11 cellular contexts compared by ENCODE assay signal in genomic region chr20:21127201-21127981, GRCh38. TPM values are rescaled to one million over a fixed set of nuclear protein-coding genes. Genes with fewer than 3 reads are reported as not detected.
DNase-seq lines count a peak whose midpoint lies in the region; ATAC-seq and TF ChIP-seq lines count a peak whose summit lies in the region.
"Had no signal": no experiment of that assay in that cellular context is flagged by ENCODE, and none has a peak within 500 bp of the region (broad histone marks: within the 10 kb centered on the region; RNA-seq: fewer than 3 reads in every experiment).

No MANE protein-coding gene starts in this region.

- POLR2A ChIA-PET in RWPE1 (lab: Yijun Ruan, JAX; ENCODE audit: low non-redundant PET): no interaction called here

- TF ChIP-seq CTCF in HFFc6 (IDR thresholded peaks at IDR 0.05) (no peak), natural killer cell (IDR thresholded peaks at IDR 0.05) (no peak), RWPE1 (conservative IDR thresholded peaks at IDR 0.05; ENCODE audit: low read depth) (no peak)

- ATAC-seq in activated naive CD8-positive, alpha-beta T cell treated with anti-CD3 and anti-CD28 coated beads, Interleukin-2, amount 50 U/mL, for 24 hours: no peak
- no peak for ATAC-seq in natural killer cell
- no peak for ATAC-seq in GM18505 (IDR thresholded peaks at IDR 0.05; ENCODE audit: unreplicated experiment)

- H3K4me1 Mint-ChIP-seq in HFFc6 (ENCODE audit: low read depth) (peaks cover 23% of the 10 kb centered on the region), natural killer cell (peaks cover 17 to 27% of the 10 kb centered on the region in 2 donors)
- H3K4me1 Mint-ChIP-seq in activated naive CD8-positive, alpha-beta T cell treated with anti-CD3 and anti-CD28 coated beads, Interleukin-2, amount 50 U/mL, for 24 hours: peaks cover 18% of the 10 kb centered on the region

- peaks cover 20% of the 10 kb centered on the region for H3K4me1 ChIP-seq in BLaER1

- TF ChIP-seq POLR2A in GM18505 (IDR thresholded peaks at IDR 0.05; ENCODE audit: borderline replicate concordance, extremely low read depth, insufficient read depth, insufficient read length): no peak

- H3K27me3 ChIP-seq in BLaER1: no peaks in the 10 kb centered on the region

- H3K4me3 Mint-ChIP-seq in HFFc6: peak overlapping the region; percentile 95
- H3K4me3 Mint-ChIP-seq in activated naive CD8-positive, alpha-beta T cell treated with anti-CD3 and anti-CD28 coated beads, Interleukin-2, amount 50 U/mL, for 24 hours: peak overlapping the region; percentile 92
- H3K4me3 Mint-ChIP-seq in natural killer cell: peak overlapping the region; percentile 83

- no peaks in the 10 kb centered on the region; the same call in 1 of the 2 replicates for H4K20me1 ChIP-seq in BLaER1

- H3K9ac ChIP-seq in BLaER1: 0 out of 2 replicates have a peak overlapping the region, but pooled peaks have one; percentile 90

- H3K27me3 Mint-ChIP-seq in HFFc6 (ENCODE audit: insufficient read depth) (no peaks in the 10 kb centered on the region; the same call in 1 of the 2 replicates), natural killer cell (ENCODE audit: low read depth in 2 of 2) (peaks cover 0 to 6% of the 10 kb centered on the region in 2 donors)
- H3K27me3 Mint-ChIP-seq in activated naive CD8-positive, alpha-beta T cell treated with anti-CD3 and anti-CD28 coated beads, Interleukin-2, amount 50 U/mL, for 24 hours: no peaks in the 10 kb centered on the region

- H3K27ac ChIP-seq in BLaER1: no peak overlapping the region
- H3K27ac ChIP-seq in RWPE1: no peak overlapping the region

- intact Hi-C loops in natural killer cell (cut with micrococcal nuclease): no loop called here

- DNase-seq in HFFc6 (no peak), natural killer cell (no peak), RWPE1 (ENCODE audit: low spot score) (no peak), NCI-H2081 treated with DMSO at 0.1 percent for 48 hours (lab: John Stamatoyannopoulos, UW) (no peak), HPDE6-E6E7 (ENCODE audit: extremely low spot score) (no peak)
- no peak for DNase-seq in activated naive CD8-positive, alpha-beta T cell treated with anti-CD3 and anti-CD28 coated beads, Interleukin-2, amount 50 U/mL, for 24 hours
- DNase-seq: cerebellar nuclear complex, NCI-H1930 had no signal

- H3K36me3 ChIP-seq in BLaER1: peaks cover 14% of the 10 kb centered on the region; the same call in 1 of the 2 replicates

- peak overlapping the region; percentile 93 for H3K4me3 ChIP-seq in BLaER1

- CTCF ChIA-PET in RWPE1 (lab: Yijun Ruan, JAX): no interaction called here

- no peak overlapping the region for H3K27ac Mint-ChIP-seq in HFFc6
- H3K27ac Mint-ChIP-seq in activated naive CD8-positive, alpha-beta T cell treated with anti-CD3 and anti-CD28 coated beads, Interleukin-2, amount 50 U/mL, for 24 hours: no peak overlapping the region
- H3K27ac Mint-ChIP-seq in natural killer cell: peak overlapping the region; percentile 66 to 92

- no peaks in the 10 kb centered on the region for H3K9me3 ChIP-seq in BLaER1

- H3K36me3 Mint-ChIP-seq in HFFc6 (ENCODE audit: low read depth): no peaks in the 10 kb centered on the region
- no peaks in the 10 kb centered on the region for H3K36me3 Mint-ChIP-seq in activated naive CD8-positive, alpha-beta T cell treated with anti-CD3 and anti-CD28 coated beads, Interleukin-2, amount 50 U/mL, for 24 hours (ENCODE audit: low read depth)
- H3K36me3 Mint-ChIP-seq in natural killer cell: no peaks in the 10 kb centered on the region

- H3K9me3 Mint-ChIP-seq in HFFc6 (no peaks in the 10 kb centered on the region), natural killer cell (no peaks in the 10 kb centered on the region)
- H3K9me3 Mint-ChIP-seq in activated naive CD8-positive, alpha-beta T cell treated with anti-CD3 and anti-CD28 coated beads, Interleukin-2, amount 50 U/mL, for 24 hours: no peaks in the 10 kb centered on the region

- peak overlapping the region; percentile 94 for H3K4me2 ChIP-seq in BLaER1

RNA-seq across cellular contexts. Expression of gene KIZ, which starts 1.5 kb away (rescaled TPM):
- total RNA-seq in HFFc6 (2021; fragmentation: NEBNext Ultra II Directional; extraction: Animal tissue kit (Norgen Biotek cat#: 25700)): 10 to 100 TPM; 11.5 to 18.8 (median 14.0) TPM
- total RNA-seq in natural killer cell: 10 to 100 TPM; 32.9 to 38.2 (median 35.3) TPM

RNA-seq across cellular contexts. Expression of gene LINC00237, which starts 21.2 kb away (rescaled TPM):
- not detected for total RNA-seq in HFFc6 (2021; fragmentation: NEBNext Ultra II Directional; extraction: Animal tissue kit (Norgen Biotek cat#: 25700))
- total RNA-seq in natural killer cell: not detected
- total RNA-seq: Daoy had no signal

Comparison
In these comparisons a context has a peak if more than half of its experiments do, and no peak if none do; other contexts are left out.
1. H3K27ac Mint-ChIP-seq: peak in natural killer cell (2 of 2); none in HFFc6 (single experiment) and activated naive CD8-positive, alpha-beta T cell treated with anti-CD3 and anti-CD28 coated beads, Interleukin-2, amount 50 U/mL, for 24 hours (single experiment).
2. Peak in every context shown above with its lines, with median percentiles within 50 percentile points of each other: H3K4me3 Mint-ChIP-seq.